In the genomic region with DNA sequence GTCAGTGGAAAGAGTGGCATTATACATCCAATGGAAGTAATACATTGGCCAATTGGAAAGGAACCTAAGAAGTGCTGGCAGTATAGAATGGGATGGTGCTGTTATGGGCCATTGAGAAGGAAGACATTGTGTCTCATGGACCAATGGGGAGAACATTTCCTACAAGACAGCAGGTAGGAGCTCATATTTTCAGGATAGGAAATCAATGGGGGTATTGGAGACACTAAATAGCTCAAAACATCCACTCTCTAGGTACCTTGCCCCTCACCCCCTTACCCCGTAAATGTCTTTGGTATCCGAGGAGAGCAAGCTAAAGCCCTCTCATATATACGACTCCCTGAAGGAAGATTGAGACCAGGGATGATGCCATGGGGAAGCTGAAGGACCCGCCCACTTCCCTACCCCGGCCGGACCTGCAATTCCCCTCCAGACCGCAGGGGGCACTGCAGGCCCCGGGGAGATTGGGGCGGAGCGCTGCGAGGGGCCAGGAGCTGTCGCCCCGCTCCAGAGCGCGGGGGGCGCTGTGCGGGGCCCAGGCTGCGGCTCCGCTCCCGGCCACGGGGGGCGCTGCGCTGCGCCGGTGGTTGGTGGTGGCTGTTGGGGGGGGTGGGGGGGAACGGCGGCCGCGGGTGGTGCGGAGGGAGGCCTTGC, we compare ENCODE assay signal across 1 cellular context.
TF ChIP-seq lines count a peak whose summit lies in the region.

A gene with protein sequence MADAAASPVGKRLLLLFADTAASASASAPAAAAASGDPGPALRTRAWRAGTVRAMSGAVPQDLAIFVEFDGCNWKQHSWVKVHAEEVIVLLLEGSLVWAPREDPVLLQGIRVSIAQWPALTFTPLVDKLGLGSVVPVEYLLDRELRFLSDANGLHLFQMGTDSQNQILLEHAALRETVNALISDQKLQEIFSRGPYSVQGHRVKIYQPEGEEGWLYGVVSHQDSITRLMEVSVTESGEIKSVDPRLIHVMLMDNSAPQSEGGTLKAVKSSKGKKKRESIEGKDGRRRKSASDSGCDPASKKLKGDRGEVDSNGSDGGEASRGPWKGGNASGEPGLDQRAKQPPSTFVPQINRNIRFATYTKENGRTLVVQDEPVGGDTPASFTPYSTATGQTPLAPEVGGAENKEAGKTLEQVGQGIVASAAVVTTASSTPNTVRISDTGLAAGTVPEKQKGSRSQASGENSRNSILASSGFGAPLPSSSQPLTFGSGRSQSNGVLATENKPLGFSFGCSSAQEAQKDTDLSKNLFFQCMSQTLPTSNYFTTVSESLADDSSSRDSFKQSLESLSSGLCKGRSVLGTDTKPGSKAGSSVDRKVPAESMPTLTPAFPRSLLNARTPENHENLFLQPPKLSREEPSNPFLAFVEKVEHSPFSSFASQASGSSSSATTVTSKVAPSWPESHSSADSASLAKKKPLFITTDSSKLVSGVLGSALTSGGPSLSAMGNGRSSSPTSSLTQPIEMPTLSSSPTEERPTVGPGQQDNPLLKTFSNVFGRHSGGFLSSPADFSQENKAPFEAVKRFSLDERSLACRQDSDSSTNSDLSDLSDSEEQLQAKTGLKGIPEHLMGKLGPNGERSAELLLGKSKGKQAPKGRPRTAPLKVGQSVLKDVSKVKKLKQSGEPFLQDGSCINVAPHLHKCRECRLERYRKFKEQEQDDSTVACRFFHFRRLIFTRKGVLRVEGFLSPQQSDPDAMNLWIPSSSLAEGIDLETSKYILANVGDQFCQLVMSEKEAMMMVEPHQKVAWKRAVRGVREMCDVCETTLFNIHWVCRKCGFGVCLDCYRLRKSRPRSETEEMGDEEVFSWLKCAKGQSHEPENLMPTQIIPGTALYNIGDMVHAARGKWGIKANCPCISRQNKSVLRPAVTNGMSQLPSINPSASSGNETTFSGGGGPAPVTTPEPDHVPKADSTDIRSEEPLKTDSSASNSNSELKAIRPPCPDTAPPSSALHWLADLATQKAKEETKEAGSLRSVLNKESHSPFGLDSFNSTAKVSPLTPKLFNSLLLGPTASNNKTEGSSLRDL (N-terminal part only) (plus strand): TSS at position 615 of the 651 bp plus-strand sequence. CDS start 111 bp downstream, outside the sequence.

TF ChIP-seq in K562, 482 proteins besides CTCF, POLR2A, EP300 and RAD21 (continued from another document and continues in another):
- TF ChIP-seq U2AF2 (optimal IDR thresholded peaks at IDR 0.05; ENCODE audit: low read depth, low read length) = no peak
- TF ChIP-seq ZNF695 (CRISPR knock-in tag; IDR thresholded peaks at IDR 0.05) = no peak
- TF ChIP-seq ZNF263 (CRISPR knock-in tag; IDR thresholded peaks at IDR 0.05; ENCODE audit: borderline replicate concordance) = no peak; the same call in 1 of the 2 replicates
- TF ChIP-seq PCBP2 (IDR thresholded peaks at IDR 0.05; ENCODE audit: low read depth, low read length, poor library complexity, severe bottlenecking) = no peak
- TF ChIP-seq HNRNPH1 (optimal IDR thresholded peaks at IDR 0.05; ENCODE audit: low read depth, low read length) = no peak
- no peak for TF ChIP-seq ZNF408 (CRISPR knock-in tag; IDR thresholded peaks at IDR 0.05; ENCODE audit: low read depth)
- no peak for TF ChIP-seq ZNF766 (CRISPR knock-in tag; conservative IDR thresholded peaks at IDR 0.05)
- TF ChIP-seq CREB5 (CRISPR knock-in tag; IDR thresholded peaks at IDR 0.05) = no peak
- TF ChIP-seq TBL1XR1 (IDR thresholded peaks at IDR 0.05; ENCODE audit: low read length in 2 of 2) = peak; percentile 27 to 44; a peak in 1 of 4 replicates
- TF ChIP-seq IFI16 (CRISPR knock-in tag; IDR thresholded peaks at IDR 0.05) = no peak
- no peak for TF ChIP-seq STAT5B (CRISPR knock-in tag; IDR thresholded peaks at IDR 0.05)
- TF ChIP-seq SIX5 (IDR thresholded peaks at IDR 0.05; ENCODE audit: borderline replicate concordance in 1 of 2, insufficient read depth in 1 of 2, low read depth in 1 of 2, low read length in 2 of 2) = no peak
- TF ChIP-seq PURB (CRISPR knock-in tag; IDR thresholded peaks at IDR 0.05; ENCODE audit: low read depth) = no peak
- TF ChIP-seq NR4A1 (CRISPR knock-in tag; IDR thresholded peaks at IDR 0.05) = no peak
- TF ChIP-seq NR4A1 (tag; IDR thresholded peaks at IDR 0.05) = no peak
- TF ChIP-seq ATF7 (IDR thresholded peaks at IDR 0.05) = peak; percentile 72
- no peak for TF ChIP-seq HDAC8 (tag; IDR thresholded peaks at IDR 0.05)
- TF ChIP-seq ETV5 (CRISPR knock-in tag; IDR thresholded peaks at IDR 0.05; ENCODE audit: low read depth) = no peak
- TF ChIP-seq CHD7 (IDR thresholded peaks at IDR 0.05; ENCODE audit: low read depth, low read length) = no peak
- TF ChIP-seq SMARCB1 (IDR thresholded peaks at IDR 0.05; ENCODE audit: insufficient read length, low read depth) = no peak
- TF ChIP-seq CREBBP (IDR thresholded peaks at IDR 0.05; ENCODE audit: low read depth, low read length) = no peak
- TF ChIP-seq, protein P1, sequence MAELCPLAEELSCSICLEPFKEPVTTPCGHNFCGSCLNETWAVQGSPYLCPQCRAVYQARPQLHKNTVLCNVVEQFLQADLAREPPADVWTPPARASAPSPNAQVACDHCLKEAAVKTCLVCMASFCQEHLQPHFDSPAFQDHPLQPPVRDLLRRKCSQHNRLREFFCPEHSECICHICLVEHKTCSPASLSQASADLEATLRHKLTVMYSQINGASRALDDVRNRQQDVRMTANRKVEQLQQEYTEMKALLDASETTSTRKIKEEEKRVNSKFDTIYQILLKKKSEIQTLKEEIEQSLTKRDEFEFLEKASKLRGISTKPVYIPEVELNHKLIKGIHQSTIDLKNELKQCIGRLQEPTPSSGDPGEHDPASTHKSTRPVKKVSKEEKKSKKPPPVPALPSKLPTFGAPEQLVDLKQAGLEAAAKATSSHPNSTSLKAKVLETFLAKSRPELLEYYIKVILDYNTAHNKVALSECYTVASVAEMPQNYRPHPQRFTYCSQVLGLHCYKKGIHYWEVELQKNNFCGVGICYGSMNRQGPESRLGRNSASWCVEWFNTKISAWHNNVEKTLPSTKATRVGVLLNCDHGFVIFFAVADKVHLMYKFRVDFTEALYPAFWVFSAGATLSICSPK (IDR thresholded peaks at IDR 0.05; ENCODE audit: borderline replicate concordance) = no peak
- TF ChIP-seq FOS (IDR thresholded peaks at IDR 0.05; ENCODE audit: extremely low read depth, insufficient read length) = no peak
- peak; percentile 72 for TF ChIP-seq FOXM1 (IDR thresholded peaks at IDR 0.05; ENCODE audit: low read depth)
- TF ChIP-seq FOXM1 (CRISPR knock-in tag; IDR thresholded peaks at IDR 0.05; ENCODE audit: low read depth) = no peak
- peak; percentile 96 for TF ChIP-seq SP1 (CRISPR knock-in tag; IDR thresholded peaks at IDR 0.05)
- TF ChIP-seq PTBP1 (IDR thresholded peaks at IDR 0.05; ENCODE audit: low read depth, low read length) = no peak
- TF ChIP-seq XRCC4 (IDR thresholded peaks at IDR 0.05; ENCODE audit: extremely low read depth, insufficient read depth, insufficient read length) = no peak
- TF ChIP-seq HSF4 (CRISPR knock-in tag; IDR thresholded peaks at IDR 0.05; ENCODE audit: borderline replicate concordance) = no peak
- no peak for TF ChIP-seq CBX8 (IDR thresholded peaks at IDR 0.05; ENCODE audit: borderline replicate concordance, extremely low read depth, low read depth, low read length, poor library complexity, severe bottlenecking)
- TF ChIP-seq, protein P2, sequence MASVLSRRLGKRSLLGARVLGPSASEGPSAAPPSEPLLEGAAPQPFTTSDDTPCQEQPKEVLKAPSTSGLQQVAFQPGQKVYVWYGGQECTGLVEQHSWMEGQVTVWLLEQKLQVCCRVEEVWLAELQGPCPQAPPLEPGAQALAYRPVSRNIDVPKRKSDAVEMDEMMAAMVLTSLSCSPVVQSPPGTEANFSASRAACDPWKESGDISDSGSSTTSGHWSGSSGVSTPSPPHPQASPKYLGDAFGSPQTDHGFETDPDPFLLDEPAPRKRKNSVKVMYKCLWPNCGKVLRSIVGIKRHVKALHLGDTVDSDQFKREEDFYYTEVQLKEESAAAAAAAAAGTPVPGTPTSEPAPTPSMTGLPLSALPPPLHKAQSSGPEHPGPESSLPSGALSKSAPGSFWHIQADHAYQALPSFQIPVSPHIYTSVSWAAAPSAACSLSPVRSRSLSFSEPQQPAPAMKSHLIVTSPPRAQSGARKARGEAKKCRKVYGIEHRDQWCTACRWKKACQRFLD (CRISPR knock-in tag; IDR thresholded peaks at IDR 0.05) = no peak
- TF ChIP-seq TOE1 (IDR thresholded peaks at IDR 0.05; ENCODE audit: borderline replicate concordance) = peak; percentile 47; the same call in 1 of the 2 replicates
- TF ChIP-seq TOE1 (CRISPR knock-in tag; IDR thresholded peaks at IDR 0.05; ENCODE audit: borderline replicate concordance, low read depth) = no peak
